ENCODE assay signal across 35 cellular contexts in the genomic region with DNA sequence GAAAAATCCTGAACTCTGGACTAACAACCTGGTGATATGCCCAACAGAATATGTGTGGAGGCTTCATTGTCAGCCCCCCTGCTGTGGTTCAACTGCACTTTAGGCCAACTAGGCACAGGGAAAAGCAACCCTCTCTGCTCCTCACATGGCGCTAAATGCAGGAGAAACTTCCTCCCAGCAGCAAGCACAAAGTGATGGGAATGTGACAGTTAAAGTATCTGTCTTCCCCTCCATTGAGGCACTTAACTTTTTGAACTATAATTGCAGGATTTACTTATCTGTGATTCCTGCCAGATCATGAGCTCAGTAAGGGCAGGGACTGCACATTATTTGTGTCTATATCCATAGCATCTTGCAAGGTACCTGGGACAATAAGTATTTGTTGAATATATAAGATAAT.
DNase-seq lines count a peak whose midpoint lies in the region; ATAC-seq and TF ChIP-seq lines count a peak whose summit lies in the region.
"Had no signal": no experiment of that assay in that cellular context is flagged by ENCODE, and none has a peak within 500 bp of the region (broad histone marks: within the 10 kb centered on the region; RNA-seq: fewer than 3 reads in every experiment).

No MANE protein-coding gene starts in this region.

- no peaks in the 10 kb centered on the region for H3K4me1 Mint-ChIP-seq in GM23338
- H3K4me1 Mint-ChIP-seq: CD14-positive monocyte; CD4-positive, alpha-beta memory T cell; CD4-positive, CD25-positive, alpha-beta regulatory T cell; CD8-positive, alpha-beta memory T cell had no signal

- H3K9me3 ChIP-seq in neural cell (ENCODE audit: low read length) (no peaks in the 10 kb centered on the region), trophoblast cell (ENCODE audit: insufficient read depth, low read depth, low read length) (no peaks in the 10 kb centered on the region)
- H3K9me3 ChIP-seq: A549; BE2C; BLaER1; BLaER1 treated with 17β-estradiol and CSF1 and Interleukin-3, amounts not matched to agents 10 nM and 100 nM; Caco-2 had no signal

- peaks cover 6% of the 10 kb centered on the region for H3K79me1 ChIP-seq in trophoblast cell (ENCODE audit: low read length)

- peak; percentile 79 for DNase-seq in NCI-H2227 (lab: John Stamatoyannopoulos, UW; ENCODE audit: unreplicated experiment)
- DNase-seq in NCI-H2227 treated with DMSO at 0.1 percent for 48 hours (lab: John Stamatoyannopoulos, UW), result peak; percentile 78
- no peak for DNase-seq in trophoblast cell
- no peak for DNase-seq in GM23338 (ENCODE audit: low spot score)
- DNase-seq in SHP77 (lab: John Stamatoyannopoulos, UW), result no peak
- no peak for DNase-seq in Right ventricle myocardium inferior (ENCODE audit: missing footprints)
- no peak for DNase-seq in germinal center (ENCODE audit: low spot score)
- DNase-seq: 8988T; ACHN; AML-193; BE2C; C1 segment of cervical spinal cord; Caco-2; Calu3; CD4-positive, alpha-beta memory T cell; CD4-positive, alpha-beta T cell; CD4-positive, CD25-positive, alpha-beta regulatory T cell; CD8-positive, alpha-beta memory T cell; CD8-positive, alpha-beta T cell; COR-L47; DMS 273 treated with DMSO at 0.1 percent for 48 hours; DMS153; DMS53; DMS79; DMS79 treated with DMSO at 0.1 percent for 48 hours; DND-41; EL had no signal

- no peak overlapping the region for H3K23ac ChIP-seq in trophoblast cell (ENCODE audit: low read length)

- H2BK120ac ChIP-seq in trophoblast cell (ENCODE audit: insufficient read depth, low read length, poor library complexity), result no peak overlapping the region

- no peak overlapping the region for H3K18ac ChIP-seq in trophoblast cell (ENCODE audit: low read length)

- H2AK5ac ChIP-seq in trophoblast cell (ENCODE audit: low read length), result no peak overlapping the region

- TF ChIP-seq RAD21 in neural cell (conservative IDR thresholded peaks at IDR 0.05), result peak; percentile 35

- peak; percentile 85 for TF ChIP-seq EP300 in neural cell (conservative IDR thresholded peaks at IDR 0.05; ENCODE audit: poor library complexity, severe bottlenecking)

- H3K79me2 ChIP-seq in neural cell (replicated peaks; ENCODE audit: insufficient read depth, low read length) (no peaks in the 10 kb centered on the region), trophoblast cell (ENCODE audit: control insufficient read depth, insufficient read depth, low read length, poor library complexity) (no peaks in the 10 kb centered on the region), GM23338 (replicated peaks; ENCODE audit: insufficient read depth) (no peaks in the 10 kb centered on the region)

- no peaks in the 10 kb centered on the region for H3K27me3 ChIP-seq in neural cell (ENCODE audit: insufficient read depth, low read depth, low read length)
- no peaks in the 10 kb centered on the region for H3K27me3 ChIP-seq in trophoblast cell (ENCODE audit: insufficient read depth, low read length)
- no peaks in the 10 kb centered on the region for H3K27me3 ChIP-seq in GM23338 (ENCODE audit: insufficient read depth)
- H3K27me3 ChIP-seq: BE2C; BLaER1; BLaER1 treated with 17β-estradiol and CSF1 and Interleukin-3, amounts not matched to agents 10 nM and 100 nM had no signal

- H3K36me3 ChIP-seq in neural cell (ENCODE audit: insufficient read depth, low read length) (no peaks in the 10 kb centered on the region), trophoblast cell (ENCODE audit: control insufficient read depth in 1 of 2, insufficient read depth in 2 of 2, low read length in 2 of 2) (no peaks in the 10 kb centered on the region), GM23338 (ENCODE audit: insufficient read depth) (no peaks in the 10 kb centered on the region)
- H3K36me3 ChIP-seq: BE2C; BLaER1; BLaER1 treated with 17β-estradiol and CSF1 and Interleukin-3, amounts not matched to agents 10 nM and 100 nM had no signal

- no CpG with 5 or more reads among the region's 1 CpG for WGBS in trophoblast cell (ENCODE audit: extremely low coverage, insufficient coverage, insufficient read length)

- H3K14ac ChIP-seq in trophoblast cell (ENCODE audit: low read length), result no peak overlapping the region

- ATAC-seq in GM23338, result no peak
- ATAC-seq in Right ventricle myocardium inferior, result no peak
- ATAC-seq: A549; CD8-positive, alpha-beta T cell had no signal

- H3K4me2 ChIP-seq in neural cell (ENCODE audit: low read length), result no peak overlapping the region
- H3K4me2 ChIP-seq in trophoblast cell (ENCODE audit: low read length), result no peak overlapping the region
- no peak overlapping the region for H3K4me2 ChIP-seq in GM23338
- H3K4me2 ChIP-seq: A549; BLaER1; BLaER1 treated with 17β-estradiol and CSF1 and Interleukin-3, amounts not matched to agents 10 nM and 100 nM had no signal

- no peak overlapping the region for H3K4ac ChIP-seq in trophoblast cell (ENCODE audit: low read depth, low read length)

- TF ChIP-seq CTCF in neural cell (IDR thresholded peaks at IDR 0.05; ENCODE audit: poor library complexity, severe bottlenecking) (no peak), GM23338 (conservative IDR thresholded peaks at IDR 0.05; ENCODE audit: low read depth in 2 of 2) (no peak)

- H2BK5ac ChIP-seq in trophoblast cell (ENCODE audit: low read depth, low read length, poor library complexity), result no peak overlapping the region

- H3K9me3 Mint-ChIP-seq in GM23338, result no peaks in the 10 kb centered on the region

- no peak overlapping the region for H4K8ac ChIP-seq in trophoblast cell (ENCODE audit: low read depth, low read length)

- H2BK12ac ChIP-seq in trophoblast cell (ENCODE audit: low read length), result no peak overlapping the region

- H2AFZ ChIP-seq in neural cell (ENCODE audit: low read depth, low read length) (no peak overlapping the region), trophoblast cell (ENCODE audit: insufficient read depth, low read length, poor library complexity) (no peak overlapping the region), GM23338 (no peak overlapping the region)

- H4K12ac ChIP-seq in trophoblast cell (ENCODE audit: low read depth, low read length), result no peak overlapping the region

- H3K9me2 ChIP-seq in neural cell (ENCODE audit: insufficient read depth, low read length) (no peaks in the 10 kb centered on the region), GM23338 (ENCODE audit: insufficient read depth) (no peaks in the 10 kb centered on the region; the same call in 1 of the 2 replicates)

- no peaks in the 10 kb centered on the region for H3K27me3 Mint-ChIP-seq in GM23338 (ENCODE audit: insufficient read depth, low read depth, poor library complexity)
- H3K27me3 Mint-ChIP-seq: B cell; CD4-positive, alpha-beta memory T cell; CD4-positive, alpha-beta T cell; CD4-positive, CD25-positive, alpha-beta regulatory T cell; CD8-positive, alpha-beta memory T cell had no signal

- H4K91ac ChIP-seq in trophoblast cell (ENCODE audit: low read depth, low read length), result no peak overlapping the region

- no peaks in the 10 kb centered on the region for H4K20me1 ChIP-seq in neural cell (ENCODE audit: insufficient read depth)
- H4K20me1 ChIP-seq in GM23338 (replicated peaks; ENCODE audit: insufficient read depth), result no peaks in the 10 kb centered on the region
- H4K20me1 ChIP-seq: BLaER1; BLaER1 treated with 17β-estradiol and CSF1 and Interleukin-3, amounts not matched to agents 10 nM and 100 nM had no signal

- no peak overlapping the region for H3K4me3 Mint-ChIP-seq in GM23338
- H3K4me3 Mint-ChIP-seq: B cell; CD14-positive monocyte; CD4-positive, alpha-beta memory T cell; CD4-positive, alpha-beta T cell; CD4-positive, CD25-positive, alpha-beta regulatory T cell; CD8-positive, alpha-beta memory T cell; CD8-positive, alpha-beta T cell had no signal

- H3K36me3 Mint-ChIP-seq in GM23338 (ENCODE audit: low read depth), result no peaks in the 10 kb centered on the region
- H3K36me3 Mint-ChIP-seq: CD14-positive monocyte; CD4-positive, alpha-beta memory T cell; CD4-positive, CD25-positive, alpha-beta regulatory T cell; CD8-positive, alpha-beta memory T cell; CD8-positive, alpha-beta T cell had no signal

- peaks cover 0 to 2% of the 10 kb centered on the region in 2 experiments for H3K4me1 ChIP-seq in trophoblast cell (ENCODE audit: control insufficient read depth in 1 of 2, insufficient read depth in 2 of 2, low read length in 2 of 2)
- no peaks in the 10 kb centered on the region for H3K4me1 ChIP-seq in GM23338 (ENCODE audit: insufficient read depth)
- H3K4me1 ChIP-seq: A549, BE2C, Caco-2 had no signal

- no peak overlapping the region for H3K27ac Mint-ChIP-seq in GM23338
- H3K27ac Mint-ChIP-seq: B cell; CD14-positive monocyte; CD4-positive, alpha-beta memory T cell; CD4-positive, alpha-beta T cell; CD8-positive, alpha-beta memory T cell; CD8-positive, alpha-beta T cell had no signal

- H3F3A ChIP-seq in neural cell (ENCODE audit: insufficient read depth, low read length, poor library complexity, severe bottlenecking) (no peaks in the 10 kb centered on the region), GM23338 (replicated peaks; ENCODE audit: low read depth) (no peaks in the 10 kb centered on the region)

- no peak overlapping the region for H3K9ac ChIP-seq in neural cell (ENCODE audit: low read length)
- no peak overlapping the region for H3K9ac ChIP-seq in trophoblast cell (ENCODE audit: low read length)
- H3K9ac ChIP-seq: BLaER1; BLaER1 treated with 17β-estradiol and CSF1 and Interleukin-3, amounts not matched to agents 10 nM and 100 nM had no signal

- H3K4me3 ChIP-seq in neural cell (ENCODE audit: low read length) (no peak overlapping the region), trophoblast cell (ENCODE audit: low read depth, low read length) (peak overlapping the region; percentile 33), GM23338 (no peak overlapping the region)
- H3K4me3 ChIP-seq: A549; BLaER1; BLaER1 treated with 17β-estradiol and CSF1 and Interleukin-3, amounts not matched to agents 10 nM and 100 nM had no signal

- H3K27ac ChIP-seq in neural cell (ENCODE audit: low read length) (peak overlapping the region; percentile 66), trophoblast cell (ENCODE audit: low read depth, low read length) (no peak overlapping the region), GM23338 (ENCODE audit: low read depth) (no peak overlapping the region)
- H3K27ac ChIP-seq: 22Rv1; A549; BLaER1; BLaER1 treated with 17β-estradiol and CSF1 and Interleukin-3, amounts not matched to agents 10 nM and 100 nM; C4-2B had no signal

- intact Hi-C loops in Right ventricle myocardium inferior (cut with DNase I), result no loop called here

TF ChIP-seq in neural cell, 6 proteins besides CTCF, POLR2A, EP300 and RAD21 (continues in another document):
- peak; percentile 84 for TF ChIP-seq POLR2AphosphoS5 (IDR thresholded peaks at IDR 0.05)
- no peak for TF ChIP-seq EZH2 (IDR thresholded peaks at IDR 0.05; ENCODE audit: borderline replicate concordance, insufficient read depth, low read length, poor library complexity, severe bottlenecking)
- no peak for TF ChIP-seq MXI1 (conservative IDR thresholded peaks at IDR 0.05; ENCODE audit: poor library complexity, severe bottlenecking)
- TF ChIP-seq SMC3 (conservative IDR thresholded peaks at IDR 0.05; ENCODE audit: poor library complexity), result peak; percentile 33

TF ChIP-seq in GM23338, 12 proteins besides CTCF, POLR2A, EP300 and RAD21 (continues in another document):
- TF ChIP-seq EZH2 (IDR thresholded peaks at IDR 0.05; ENCODE audit: low read depth, unreplicated experiment) (no peak), NANOG (IDR thresholded peaks at IDR 0.05; ENCODE audit: borderline replicate concordance) (no peak)

Comparison
In these comparisons a context has a peak if more than half of its experiments do, and no peak if none do; other contexts are left out.
1. DNase-seq: peak in NCI-H2227 (single experiment) and NCI-H2227 treated with DMSO at 0.1 percent for 48 hours (single experiment); none in trophoblast cell (0 of 2), GM23338 (single experiment), SHP77 (0 of 2), Right ventricle myocardium inferior (single experiment) and germinal center (single experiment).